16 cellular contexts compared by ENCODE assay signal in genomic region chr9:83185517-83186192, GRCh38.
"Had no signal": no experiment of that assay in that cellular context is flagged by ENCODE, and none has a peak within 500 bp of the region (broad histone marks: within the 10 kb centered on the region; RNA-seq: fewer than 3 reads in every experiment).

No MANE protein-coding gene starts in this region.

- H3K4me3 Mint-ChIP-seq: activated naive CD8-positive, alpha-beta T cell; naive thymus-derived CD4-positive, alpha-beta T cell had no signal

- H3K9me3 Mint-ChIP-seq: type B pancreatic cell had no signal

- H3K36me3 ChIP-seq: right lobe of liver, spleen had no signal

- DNase-seq: activated CD4-positive, alpha-beta T cell treated with anti-CD3 and anti-CD28 coated beads, Interleukin-2, amount 50 U/mL, for 4 hours; activated T-cell treated with anti-CD3 and anti-CD28 coated beads, Interleukin-2, amount 50 U/mL, for 1 hour; foreskin melanocyte; head of caudate nucleus; kidney; naive thymus-derived CD4-positive, alpha-beta T cell; occipital lobe; right lobe of liver; spleen; stimulated activated CD4-positive, alpha-beta T cell treated with anti-CD3 and anti-CD28 coated beads, Interleukin-1b, Interleukin-23, amount 100 ng/mL, for 48 hours; stimulated activated naive CD4-positive, alpha-beta T cell had no signal

- H3K4me1 Mint-ChIP-seq: naive thymus-derived CD4-positive, alpha-beta T cell had no signal

- H3K36me3 Mint-ChIP-seq: activated naive CD8-positive, alpha-beta T cell; naive thymus-derived CD4-positive, alpha-beta T cell; type B pancreatic cell had no signal

- FAIRE-seq: endothelial cell of umbilical vein, kidney had no signal

- H3K27ac ChIP-seq: right lobe of liver, spleen had no signal

- H3K9me3 ChIP-seq: right lobe of liver, spleen had no signal

- H3K4me3 ChIP-seq: right lobe of liver, spleen had no signal

- H3K27me3 ChIP-seq: right lobe of liver had no signal

- ATAC-seq: activated CD4-positive, CD25-positive, alpha-beta regulatory T cell treated with anti-CD3 and anti-CD28 coated beads, Interleukin-2, amount 50 U/mL, for 24 hours; naive thymus-derived CD4-positive, alpha-beta T cell; right lobe of liver had no signal

- H3K27ac Mint-ChIP-seq: activated naive CD8-positive, alpha-beta T cell; naive thymus-derived CD4-positive, alpha-beta T cell; progenitor cell of endocrine pancreas; type B pancreatic cell had no signal

- H3K4me1 ChIP-seq: spleen had no signal
